ENCODE assay signal across 1 cellular context in genomic region chr9:121545875-121546423, GRCh38.
TF ChIP-seq lines count a peak whose summit lies in the region.

No MANE protein-coding gene starts in this region.

TF ChIP-seq in HepG2, 621 proteins besides CTCF, POLR2A, EP300 and RAD21 (continued from another document and continues in another):
- TF ChIP-seq ATF2 (CRISPR knock-in tag; IDR thresholded peaks at IDR 0.05) (no peak), TRIM24 (CRISPR knock-in tag; IDR thresholded peaks at IDR 0.05) (no peak), SAP130 (CRISPR knock-in tag; IDR thresholded peaks at IDR 0.05; ENCODE audit: low read depth) (peak; percentile 48; the same call in 1 of the 2 replicates), TBX2 (CRISPR knock-in tag; IDR thresholded peaks at IDR 0.05; ENCODE audit: borderline replicate concordance) (peak; percentile 32; the same call in 1 of the 2 replicates), PRDM15 (CRISPR knock-in tag; IDR thresholded peaks at IDR 0.05) (0 out of 2 replicates have a peak, but pooled peaks have one; percentile 45), KDM4B (CRISPR knock-in tag; IDR thresholded peaks at IDR 0.05) (no peak), ZNF883 (CRISPR knock-in tag; IDR thresholded peaks at IDR 0.05; ENCODE audit: not compliant biosample characterization) (peak; percentile 27), MAX (IDR thresholded peaks at IDR 0.05) (peak; percentile 67; the same call in 1 of the 2 replicates), HNF1B (CRISPR knock-in tag; IDR thresholded peaks at IDR 0.05) (peak; percentile 76), ETV5 (CRISPR knock-in tag; IDR thresholded peaks at IDR 0.05; ENCODE audit: borderline replicate concordance) (peak; percentile 35; the same call in 1 of the 2 replicates), ISL2 (CRISPR knock-in tag; IDR thresholded peaks at IDR 0.05) (peak; percentile 60; the same call in 1 of the 2 replicates), MAFG (CRISPR knock-in tag; IDR thresholded peaks at IDR 0.05) (no peak), MYC (CRISPR knock-in tag; IDR thresholded peaks at IDR 0.05; ENCODE audit: borderline replicate concordance) (peak; percentile 33), CHD4 (IDR thresholded peaks at IDR 0.05; ENCODE audit: borderline replicate concordance, low read length) (no peak), ZNF567 (CRISPR knock-in tag; IDR thresholded peaks at IDR 0.05; ENCODE audit: borderline replicate concordance) (0 out of 2 replicates have a peak, but pooled peaks have one; percentile 46), PTBP1 (IDR thresholded peaks at IDR 0.05; ENCODE audit: low read depth, low read length, poor library complexity, severe bottlenecking) (no peak), SOX6 (IDR thresholded peaks at IDR 0.05) (no peak), SOX6 (CRISPR knock-in tag; IDR thresholded peaks at IDR 0.05) (peak; percentile 50; the same call in 1 of the 2 replicates), HOMEZ (CRISPR knock-in tag; IDR thresholded peaks at IDR 0.05; ENCODE audit: low read depth) (0 out of 2 replicates have a peak, but pooled peaks have one; percentile 47), YEATS2 (CRISPR knock-in tag; IDR thresholded peaks at IDR 0.05; ENCODE audit: borderline replicate concordance) (peak; percentile 54), RCOR2 (CRISPR knock-in tag; IDR thresholded peaks at IDR 0.05) (no peak), MTA3 (CRISPR knock-in tag; IDR thresholded peaks at IDR 0.05) (no peak), GRHL1 (CRISPR knock-in tag; conservative IDR thresholded peaks at IDR 0.05) (no peak), ZBTB2 (CRISPR knock-in tag; IDR thresholded peaks at IDR 0.05; ENCODE audit: low read depth) (no peak), ELF3 (CRISPR knock-in tag; IDR thresholded peaks at IDR 0.05) (peak; percentile 54; the same call in 1 of the 2 replicates), NR2F6 (IDR thresholded peaks at IDR 0.05) (no peak), NR2F6 (CRISPR knock-in tag; IDR thresholded peaks at IDR 0.05) (peak; percentile 59; the same call in 1 of the 2 replicates), GATAD2A (CRISPR knock-in tag; IDR thresholded peaks at IDR 0.05) (peak; percentile 65; the same call in 1 of the 2 replicates), HINFP (CRISPR knock-in tag; IDR thresholded peaks at IDR 0.05; ENCODE audit: low read depth) (peak; percentile 35; the same call in 1 of the 2 replicates), GTF2F1 (IDR thresholded peaks at IDR 0.05; ENCODE audit: low read length) (no peak), GATA4 (IDR thresholded peaks at IDR 0.05; ENCODE audit: borderline replicate concordance, low read depth) (no peak), YEATS4 (CRISPR knock-in tag; IDR thresholded peaks at IDR 0.05; ENCODE audit: borderline replicate concordance) (0 out of 2 replicates have a peak, but pooled peaks have one; percentile 24), TFDP2 (CRISPR knock-in tag; IDR thresholded peaks at IDR 0.05) (peak; percentile 80), HNF4A (CRISPR knock-in tag; IDR thresholded peaks at IDR 0.05) (no peak), ZNF609 (CRISPR knock-in tag; IDR thresholded peaks at IDR 0.05; ENCODE audit: borderline replicate concordance) (no peak), MAZ (IDR thresholded peaks at IDR 0.05; ENCODE audit: borderline replicate concordance, low read depth, low read length) (no peak), MAZ (CRISPR knock-in tag; IDR thresholded peaks at IDR 0.05; ENCODE audit: low read depth) (peak; percentile 54; the same call in 1 of the 2 replicates)
